Comparison of ENCODE assay signal across 26 cellular contexts in genomic region chr16:69767459-69768229, GRCh38. TPM values are rescaled to one million over a fixed set of nuclear protein-coding genes. Genes with fewer than 3 reads are reported as not detected.
DNase-seq lines count a peak whose midpoint lies in the region; ATAC-seq and TF ChIP-seq lines count a peak whose summit lies in the region.
"Had no signal": no experiment of that assay in that cellular context is flagged by ENCODE, and none has a peak within 500 bp of the region (broad histone marks: within the 10 kb centered on the region; RNA-seq: fewer than 3 reads in every experiment).

No MANE protein-coding gene starts in this region.

- no peak overlapping the region for H3K4me3 ChIP-seq in lower lobe of right lung
- H3K4me3 ChIP-seq: cardiac muscle cell, gastroesophageal sphincter, pancreas, skin epidermis, tibial artery had no signal

- no peak for TF ChIP-seq CTCF in lower lobe of right lung (IDR thresholded peaks at IDR 0.05)

- no peaks in the 10 kb centered on the region for H3K27me3 Mint-ChIP-seq in activated T-cell treated with anti-CD3 and anti-CD28 coated beads, Interleukin-2, amount 50 U/mL, for 72 hours (ENCODE audit: low read depth)
- no peaks in the 10 kb centered on the region for H3K27me3 Mint-ChIP-seq in IgD-negative memory B cell
- no peaks in the 10 kb centered on the region for H3K27me3 Mint-ChIP-seq in stimulated activated naive CD8-positive, alpha-beta T cell treated with anti-CD3 and anti-CD28 coated beads, Interleukin-15, amount 100 ng/mL, for 72 hours
- H3K27me3 Mint-ChIP-seq: activated B cell treated with CpG ODN at 0.5 μM for 24 hours had no signal

- peak overlapping the region; percentile 36 to 56 for H3K4me3 Mint-ChIP-seq in activated T-cell treated with anti-CD3 and anti-CD28 coated beads, Interleukin-2, amount 50 U/mL, for 72 hours
- peak overlapping the region in 1 of 4 donors; percentile 20 for H3K4me3 Mint-ChIP-seq in IgD-negative memory B cell
- peak overlapping the region in 1 of 2 donors; percentile 47 for H3K4me3 Mint-ChIP-seq in stimulated activated naive CD8-positive, alpha-beta T cell treated with anti-CD3 and anti-CD28 coated beads, Interleukin-15, amount 100 ng/mL, for 72 hours
- H3K4me3 Mint-ChIP-seq: activated B cell treated with CpG ODN at 0.5 μM for 24 hours had no signal

- H3K4me1 ChIP-seq in lower lobe of right lung, result peaks cover 48% of the 10 kb centered on the region

- peaks cover 81% of the 10 kb centered on the region for H3K4me1 Mint-ChIP-seq in activated T-cell treated with anti-CD3 and anti-CD28 coated beads, Interleukin-2, amount 50 U/mL, for 72 hours (ENCODE audit: low read depth)
- H3K4me1 Mint-ChIP-seq in IgD-negative memory B cell, result peaks cover 41 to 50% (median 42%) of the 10 kb centered on the region in 3 donors
- peaks cover 64% of the 10 kb centered on the region for H3K4me1 Mint-ChIP-seq in stimulated activated naive CD8-positive, alpha-beta T cell treated with anti-CD3 and anti-CD28 coated beads, Interleukin-15, amount 100 ng/mL, for 72 hours

- no peaks in the 10 kb centered on the region for H3K9me3 Mint-ChIP-seq in activated T-cell treated with anti-CD3 and anti-CD28 coated beads, Interleukin-2, amount 50 U/mL, for 72 hours
- H3K9me3 Mint-ChIP-seq in IgD-negative memory B cell, result no peaks in the 10 kb centered on the region
- H3K9me3 Mint-ChIP-seq in stimulated activated naive CD8-positive, alpha-beta T cell treated with anti-CD3 and anti-CD28 coated beads, Interleukin-15, amount 100 ng/mL, for 72 hours, result no peaks in the 10 kb centered on the region
- H3K9me3 Mint-ChIP-seq: activated B cell treated with CpG ODN at 0.5 μM for 24 hours had no signal

- no peaks in the 10 kb centered on the region for H3K36me3 ChIP-seq in lower lobe of right lung
- H3K36me3 ChIP-seq: cardiac muscle cell, gastroesophageal sphincter, pancreas, tibial artery had no signal

- H3K27ac Mint-ChIP-seq in activated T-cell treated with anti-CD3 and anti-CD28 coated beads, Interleukin-2, amount 50 U/mL, for 72 hours, result peak overlapping the region; percentile 74
- H3K27ac Mint-ChIP-seq in IgD-negative memory B cell, result peak overlapping the region in 2 of 3 donors; percentile 23 to 40
- no peak overlapping the region for H3K27ac Mint-ChIP-seq in stimulated activated naive CD8-positive, alpha-beta T cell treated with anti-CD3 and anti-CD28 coated beads, Interleukin-15, amount 100 ng/mL, for 72 hours

- peaks cover 1 to 4% of the 10 kb centered on the region in 2 donors for H3K36me3 Mint-ChIP-seq in activated T-cell treated with anti-CD3 and anti-CD28 coated beads, Interleukin-2, amount 50 U/mL, for 72 hours (ENCODE audit: insufficient read depth in 2 of 2)
- no peaks in the 10 kb centered on the region for H3K36me3 Mint-ChIP-seq in IgD-negative memory B cell

- H3K9me3 ChIP-seq in lower lobe of right lung, result no peaks in the 10 kb centered on the region
- H3K9me3 ChIP-seq: Caco-2, gastroesophageal sphincter, pancreas, tibial artery had no signal

- intact Hi-C loops in lower lobe of right lung (cut with DNase I), result no loop called here

- peak overlapping the region; percentile 1 for H3K27ac ChIP-seq in lower lobe of right lung
- H3K27ac ChIP-seq: cardiac muscle cell, gastroesophageal sphincter, pancreas, skin epidermis, tibial artery had no signal

- peak; percentile 71 to 72 for ATAC-seq in activated T-cell treated with anti-CD3 and anti-CD28 coated beads, Interleukin-2, amount 50 U/mL, for 72 hours (replicated peaks in 1 of 2)
- no peak for ATAC-seq in lower lobe of right lung
- peak; percentile 82 for ATAC-seq in stimulated activated naive CD8-positive, alpha-beta T cell treated with anti-CD3 and anti-CD28 coated beads, Interleukin-15, amount 100 ng/mL, for 72 hours
- ATAC-seq: gastroesophageal sphincter, left cardiac atrium, pancreas had no signal

- H3K27me3 ChIP-seq in lower lobe of right lung (ENCODE audit: low read depth), result no peaks in the 10 kb centered on the region
- H3K27me3 ChIP-seq: cardiac muscle cell, gastroesophageal sphincter, pancreas, tibial artery had no signal

- DNase-seq in activated T-cell treated with anti-CD3 and anti-CD28 coated beads, Interleukin-2, amount 50 U/mL, for 72 hours, result peak; percentile 31 to 48
- DNase-seq in activated T-cell treated with anti-CD3 and anti-CD28 coated beads for 4 hours (no peak), lower lobe of right lung (no peak), NCI-H187 treated with DMSO at 0.1 percent for 48 hours (lab: John Stamatoyannopoulos, UW) (no peak), NCI-H748 (lab: John Stamatoyannopoulos, UW; ENCODE audit: unreplicated experiment) (no peak)
- DNase-seq in stimulated activated naive CD8-positive, alpha-beta T cell treated with anti-CD3 and anti-CD28 coated beads, Interleukin-15, amount 100 ng/mL, for 72 hours, result peak in 1 of 2 donors; percentile 55
- DNase-seq: activated B cell treated with CpG ODN at 0.5 μM for 24 hours; Caco-2; DMS53; effector CD4-positive, alpha-beta T cell; H7; hippocampal formation; Karpas-422; left cardiac atrium; mammary epithelial cell; NCI-H1417 treated with DMSO at 0.1 percent for 48 hours; NCI-H2081; NCI-H524 treated with DMSO at 0.1 percent for 48 hours; pancreas; retina; T-helper 1 cell; tibial artery had no signal

RNA-seq across cellular contexts. Expression of gene WWP2, which starts 5.5 kb away (rescaled TPM):
- total RNA-seq in activated T-cell treated with anti-CD3 and anti-CD28 coated beads, Interleukin-2, amount 50 U/mL, for 72 hours, result 10 to 100 TPM; 45.4 to 62.3 TPM
- 61.5 TPM for polyA plus RNA-seq in IgD-negative memory B cell
- total RNA-seq in lower lobe of right lung, result 83.7 TPM

RNA-seq across cellular contexts. Expression of gene NOB1, which starts 12.9 kb away (rescaled TPM):
- total RNA-seq in activated T-cell treated with anti-CD3 and anti-CD28 coated beads, Interleukin-2, amount 50 U/mL, for 72 hours, result 100 to 1,000 TPM; 135 to 152 TPM
- 59.2 TPM for polyA plus RNA-seq in IgD-negative memory B cell
- total RNA-seq in lower lobe of right lung, result 30.3 TPM

RNA-seq across cellular contexts. Expression of gene NQO1, which starts 41.3 kb away (rescaled TPM):
- 10 to 100 TPM; 10.8 to 12.8 TPM for total RNA-seq in activated T-cell treated with anti-CD3 and anti-CD28 coated beads, Interleukin-2, amount 50 U/mL, for 72 hours
- 5.4 TPM for polyA plus RNA-seq in IgD-negative memory B cell
- 57.8 TPM for total RNA-seq in lower lobe of right lung

Comparison
In these comparisons a context has a peak if more than half of its experiments do, and no peak if none do; other contexts are left out.
1. DNase-seq: peak in activated T-cell treated with anti-CD3 and anti-CD28 coated beads, Interleukin-2, amount 50 U/mL, for 72 hours (2 of 2); none in activated T-cell treated with anti-CD3 and anti-CD28 coated beads for 4 hours (single experiment), lower lobe of right lung (single experiment), NCI-H187 treated with DMSO at 0.1 percent for 48 hours (single experiment) and NCI-H748 (single experiment).
2. ATAC-seq: peak in activated T-cell treated with anti-CD3 and anti-CD28 coated beads, Interleukin-2, amount 50 U/mL, for 72 hours (2 of 2) and stimulated activated naive CD8-positive, alpha-beta T cell treated with anti-CD3 and anti-CD28 coated beads, Interleukin-15, amount 100 ng/mL, for 72 hours (single experiment); none in lower lobe of right lung (0 of 2).
3. H3K27ac Mint-ChIP-seq: peak in activated T-cell treated with anti-CD3 and anti-CD28 coated beads, Interleukin-2, amount 50 U/mL, for 72 hours (single experiment) and IgD-negative memory B cell (2 of 3); none in stimulated activated naive CD8-positive, alpha-beta T cell treated with anti-CD3 and anti-CD28 coated beads, Interleukin-15, amount 100 ng/mL, for 72 hours (0 of 2).